In the genomic region with DNA sequence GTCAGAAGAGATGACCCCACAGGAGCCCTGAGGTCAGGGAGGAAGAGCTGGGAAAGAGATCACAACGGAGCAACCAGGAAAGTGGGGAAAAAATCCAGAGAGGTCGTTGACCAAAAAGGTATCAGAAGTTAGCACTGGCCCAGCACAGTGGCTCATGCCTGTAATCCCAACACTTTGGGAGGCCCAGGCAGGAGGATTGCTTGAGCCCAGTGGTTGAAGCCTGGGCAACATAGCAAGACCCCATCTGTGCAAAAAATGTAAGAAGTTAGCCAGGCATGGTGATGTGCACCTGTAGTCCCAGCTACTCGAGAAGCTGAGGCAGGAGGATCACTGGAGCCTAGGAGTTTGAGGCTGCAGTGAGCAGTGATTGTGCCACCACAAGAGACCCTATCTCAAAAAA, we compare ENCODE assay signal across 31 cellular contexts.
"Had no signal": no experiment of that assay in that cellular context is flagged by ENCODE, and none has a peak within 500 bp of the region (broad histone marks: within the 10 kb centered on the region; RNA-seq: fewer than 3 reads in every experiment).

No MANE protein-coding gene starts in this region.

- H3K27ac Mint-ChIP-seq: activated CD4-positive, alpha-beta memory T cell treated with anti-CD3 and anti-CD28 coated beads, Interleukin-2, amount 10 ng/mL, durations not matched to agents 7 days and 5 days; activated CD4-positive, alpha-beta T cell treated with anti-CD3 and anti-CD28 coated beads, Interleukin-2, amount 10 ng/mL, durations not matched to agents 7 days and 5 days; activated naive CD8-positive, alpha-beta T cell; activated T-helper 17 cell treated with anti-CD3 and anti-CD28 coated beads, Interleukin-2, amount 50 U/mL, for 72 hours; T-helper 17 cell; T-helper 2 cell treated with Interferon-gamma antibody and Interleukin-4, amounts not matched to agents 5 μg/mL and 100 μg/mL, for 36 hours had no signal

- H3K4me3 Mint-ChIP-seq: activated CD4-positive, alpha-beta memory T cell treated with anti-CD3 and anti-CD28 coated beads, Interleukin-2, amount 10 ng/mL, durations not matched to agents 7 days and 5 days; activated CD4-positive, alpha-beta T cell treated with anti-CD3 and anti-CD28 coated beads, Interleukin-2, amount 10 ng/mL, durations not matched to agents 7 days and 5 days; activated naive CD8-positive, alpha-beta T cell; activated T-cell treated with anti-CD3 and anti-CD28 coated beads, Interleukin-2, amount 50 U/mL, for 4 hours; activated T-helper 17 cell treated with anti-CD3 and anti-CD28 coated beads, Interleukin-2, amount 50 U/mL, for 72 hours; T-helper 17 cell; T-helper 2 cell treated with Interferon-gamma antibody and Interleukin-4, amounts not matched to agents 5 μg/mL and 100 μg/mL, for 36 hours had no signal

- H3K4me3 ChIP-seq: colonic mucosa, esophagus squamous epithelium, gastroesophageal sphincter, heart right ventricle had no signal

- H3K36me3 ChIP-seq: brain microvascular endothelial cell, colonic mucosa had no signal

- H3K36me3 Mint-ChIP-seq: activated naive CD8-positive, alpha-beta T cell had no signal

- H3K27me3 ChIP-seq: brain microvascular endothelial cell, colonic mucosa, esophagus squamous epithelium, gastroesophageal sphincter, heart right ventricle had no signal

- ATAC-seq: activated T-cell treated with anti-CD3 and anti-CD28 coated beads, Interleukin-2, amount 50 U/mL, for 4 hours; activated T-helper 17 cell treated with anti-CD3 and anti-CD28 coated beads, Interleukin-2, amount 50 U/mL, for 72 hours; gastroesophageal sphincter; heart right ventricle; T-helper 17 cell had no signal

- H3K4me1 ChIP-seq: colonic mucosa, gastroesophageal sphincter, heart right ventricle had no signal

- H3K9me3 ChIP-seq: colonic mucosa, esophagus squamous epithelium, gastroesophageal sphincter, heart right ventricle had no signal

- H3K27ac ChIP-seq: brain microvascular endothelial cell, colonic mucosa, esophagus squamous epithelium, gastroesophageal sphincter, heart right ventricle had no signal

- H3K9me3 Mint-ChIP-seq: activated CD4-positive, alpha-beta memory T cell treated with anti-CD3 and anti-CD28 coated beads, Interleukin-2, amount 10 ng/mL, durations not matched to agents 7 days and 5 days; activated CD4-positive, alpha-beta T cell treated with anti-CD3 and anti-CD28 coated beads, Interleukin-2, amount 10 ng/mL, durations not matched to agents 7 days and 5 days; activated T-cell treated with anti-CD3 and anti-CD28 coated beads, Interleukin-2, amount 50 U/mL, for 4 hours; activated T-helper 17 cell treated with anti-CD3 and anti-CD28 coated beads, Interleukin-2, amount 50 U/mL, for 72 hours; T-helper 2 cell treated with Interferon-gamma antibody and Interleukin-4, amounts not matched to agents 5 μg/mL and 100 μg/mL, for 36 hours had no signal

- FAIRE-seq: astrocyte, endometrium, endothelial cell of umbilical vein had no signal

- DNase-seq: activated CD4-positive, alpha-beta memory T cell treated with anti-CD3 and anti-CD28 coated beads, Interleukin-2, amount 10 ng/mL, durations not matched to agents 7 days and 5 days; activated CD4-positive, alpha-beta T cell treated with anti-CD3 and anti-CD28 coated beads for 1 hour; activated CD4-positive, alpha-beta T cell treated with anti-CD3 and anti-CD28 coated beads for 4 hours; activated CD4-positive, alpha-beta T cell treated with anti-CD3 and anti-CD28 coated beads, Interleukin-2, amount 10 ng/mL, durations not matched to agents 7 days and 5 days; activated CD4-positive, alpha-beta T cell treated with anti-CD3 and anti-CD28 coated beads, Interleukin-2, amount 50 U/mL, for 4 hours; activated CD8-positive, alpha-beta memory T cell treated with anti-CD3 and anti-CD28 coated beads, Interleukin-2, amount 50 U/mL, for 48 hours; activated effector memory CD4-positive, alpha-beta T cell treated with Interleukin-2 at 50 U/mL for 16 hours; activated gamma-delta T cell treated with Interleukin-2 at 50 U/mL for 16 hours; activated naive CD4-positive, alpha-beta T cell treated with anti-CD3 and anti-CD28 coated beads, Interleukin-2, amount 50 U/mL, for 16 hours; activated naive CD4-positive, alpha-beta T cell treated with Interleukin-2 at 50 U/mL for 16 hours; activated T-cell treated with anti-CD3 and anti-CD28 coated beads, Interleukin-2, amount 50 U/mL, for 4 hours; amniotic stem cell; anterior cingulate cortex; brain microvascular endothelial cell; caudate nucleus; cerebellar nuclear complex; colonic mucosa; effector CD8-positive, alpha-beta T cell; esophagus squamous epithelium; foreskin melanocyte; heart right ventricle; T-helper 1 cell; T-helper 17 cell; T1000 had no signal
